ENCODE assay signal across 9 cellular contexts in the genomic region with DNA sequence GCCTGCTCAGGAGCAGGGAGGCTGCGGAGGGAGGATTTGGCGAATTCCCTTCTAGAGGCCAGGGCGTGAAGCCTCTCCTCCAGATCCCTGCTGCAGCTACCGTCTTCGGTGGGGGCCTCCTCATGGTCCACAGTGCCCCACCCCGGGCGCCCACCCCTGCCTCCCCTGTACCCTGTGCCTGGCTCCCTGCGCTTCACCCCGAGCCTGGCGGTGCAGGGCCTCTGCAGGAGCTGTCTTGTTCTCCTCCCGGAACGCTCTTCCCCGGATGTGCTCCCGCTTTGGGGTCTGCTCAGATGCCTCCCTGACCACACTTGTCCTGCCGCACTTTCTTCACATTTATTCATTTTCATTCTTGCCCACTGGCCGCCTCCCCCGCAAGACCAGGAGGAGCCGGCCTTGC. TPM values are rescaled to one million over a fixed set of nuclear protein-coding genes. Genes with fewer than 3 reads are reported as not detected.
DNase-seq lines count a peak whose midpoint lies in the region; ATAC-seq and TF ChIP-seq lines count a peak whose summit lies in the region.
"Not testable (repeated sequence)": the region's sequence is repeated elsewhere in the genome, so short reads cannot be mapped to it uniquely, and the experiment has no call there.
"Had no signal": no experiment of that assay in that cellular context is flagged by ENCODE, and none has a peak within 500 bp of the region (broad histone marks: within the 10 kb centered on the region; RNA-seq: fewer than 3 reads in every experiment).

No MANE protein-coding gene starts in this region.

- H3K4me1 ChIP-seq in BLaER1, result peaks cover 77% of the 10 kb centered on the region
- H3K4me1 ChIP-seq in SJCRH30, result not testable (repeated sequence)

- peak overlapping the region; percentile 57; the same call in 1 of the 2 replicates for H3K4me3 ChIP-seq in BLaER1
- not testable (repeated sequence) for H3K4me3 ChIP-seq in SJCRH30, coronary artery

- H3K9me3 ChIP-seq in BLaER1; SJCRH30 (replicated peaks): not testable (repeated sequence)

- peak overlapping the region; percentile 83 for H3K4me2 ChIP-seq in BLaER1

- peaks cover 20% of the 10 kb centered on the region for H4K20me1 ChIP-seq in BLaER1

- H3K36me3 Mint-ChIP-seq in natural killer cell treated with Interleukin-12 subunit alpha and Interleukin-12 subunit beta and Interleukin-15 and Interleukin-18, amount 100 ng/mL, for 72 hours, result not testable (repeated sequence)
- H3K36me3 Mint-ChIP-seq in stimulated activated memory B cell treated with anti-CD40 and anti-IgM and Interleukin-4, amounts not matched to agents 10 μg/mL and 1 μg/mL and 100 μg/mL, for 72 hours, result peaks cover 13% of the 10 kb centered on the region

- not testable (repeated sequence) for ATAC-seq in natural killer cell treated with Interleukin-12 subunit alpha and Interleukin-12 subunit beta and Interleukin-15 and Interleukin-18, amount 100 ng/mL, for 72 hours; stimulated activated memory B cell treated with anti-CD40 and anti-IgM and Interleukin-4, amounts not matched to agents 10 μg/mL and 1 μg/mL and 100 μg/mL, for 72 hours

- peak overlapping the region; percentile 34; the same call in 1 of the 2 replicates for H3K9ac ChIP-seq in BLaER1

- intact Hi-C loops in posterior vena cava (cut with DNase I), result not testable (repeated sequence)

- H3K4me1 Mint-ChIP-seq in natural killer cell treated with Interleukin-12 subunit alpha and Interleukin-12 subunit beta and Interleukin-15 and Interleukin-18, amount 100 ng/mL, for 72 hours (ENCODE audit: low read depth in 2 of 2); stimulated activated memory B cell treated with anti-CD40 and anti-IgM and Interleukin-4, amounts not matched to agents 10 μg/mL and 1 μg/mL and 100 μg/mL, for 72 hours: not testable (repeated sequence)

- H3K27ac ChIP-seq in BLaER1, result peak overlapping the region; percentile 72; the same call in 1 of the 2 replicates
- not testable (repeated sequence) for H3K27ac ChIP-seq in SJCRH30, coronary artery

- H3K9me3 Mint-ChIP-seq in natural killer cell treated with Interleukin-12 subunit alpha and Interleukin-12 subunit beta and Interleukin-15 and Interleukin-18, amount 100 ng/mL, for 72 hours; stimulated activated memory B cell treated with anti-CD40 and anti-IgM and Interleukin-4, amounts not matched to agents 10 μg/mL and 1 μg/mL and 100 μg/mL, for 72 hours: not testable (repeated sequence)

- not testable (repeated sequence) for H3K27me3 ChIP-seq in BLaER1, SJCRH30

- H3K4me3 Mint-ChIP-seq in natural killer cell treated with Interleukin-12 subunit alpha and Interleukin-12 subunit beta and Interleukin-15 and Interleukin-18, amount 100 ng/mL, for 72 hours, result not testable (repeated sequence)
- peak overlapping the region; percentile 6 for H3K4me3 Mint-ChIP-seq in stimulated activated memory B cell treated with anti-CD40 and anti-IgM and Interleukin-4, amounts not matched to agents 10 μg/mL and 1 μg/mL and 100 μg/mL, for 72 hours

- peaks cover 28% of the 10 kb centered on the region for H3K36me3 ChIP-seq in BLaER1
- not testable (repeated sequence) for H3K36me3 ChIP-seq in SJCRH30

- not testable (repeated sequence) for TF ChIP-seq CTCF in coronary artery (IDR thresholded peaks at IDR 0.05)

- DNase-seq in SJCRH30, result peak; percentile 37
- DNase-seq in coronary artery (ENCODE audit: low spot score), result peak; percentile 71
- DNase-seq in islet precursor cell, result peak; percentile 56
- peak; percentile 52 for DNase-seq in natural killer cell treated with Interleukin-12 subunit alpha and Interleukin-12 subunit beta and Interleukin-15 and Interleukin-18, amount 100 ng/mL, for 72 hours (ENCODE audit: low spot score)
- DNase-seq in posterior vena cava (ENCODE audit: low spot score), result peak; percentile 81

- not testable (repeated sequence) for H3K27ac Mint-ChIP-seq in natural killer cell treated with Interleukin-12 subunit alpha and Interleukin-12 subunit beta and Interleukin-15 and Interleukin-18, amount 100 ng/mL, for 72 hours; stimulated activated memory B cell treated with anti-CD40 and anti-IgM and Interleukin-4, amounts not matched to agents 10 μg/mL and 1 μg/mL and 100 μg/mL, for 72 hours

- not testable (repeated sequence) for H3K27me3 Mint-ChIP-seq in natural killer cell treated with Interleukin-12 subunit alpha and Interleukin-12 subunit beta and Interleukin-15 and Interleukin-18, amount 100 ng/mL, for 72 hours; stimulated activated memory B cell treated with anti-CD40 and anti-IgM and Interleukin-4, amounts not matched to agents 10 μg/mL and 1 μg/mL and 100 μg/mL, for 72 hours

RNA-seq across cellular contexts. Expression of a gene that starts 33.3 kb away (rescaled TPM):
- 19.4 and 20.4 TPM in 2 replicates for total RNA-seq in SJCRH30 (2014; rRNA removed; shearing (Covaris generic))
- 10 to 100 TPM; 92.9 to 98.3 TPM for total RNA-seq in natural killer cell treated with Interleukin-12 subunit alpha and Interleukin-12 subunit beta and Interleukin-15 and Interleukin-18, amount 100 ng/mL, for 72 hours
- total RNA-seq in posterior vena cava, result 10 to 100 TPM; 47.7 to 83.4 TPM

RNA-seq across cellular contexts. Expression of a gene that starts 58.3 kb away (rescaled TPM):
- total RNA-seq in SJCRH30 (2014; rRNA removed; shearing (Covaris generic)), result 0.20 and 0.40 TPM in 2 replicates
- not detected for total RNA-seq in natural killer cell treated with Interleukin-12 subunit alpha and Interleukin-12 subunit beta and Interleukin-15 and Interleukin-18, amount 100 ng/mL, for 72 hours
- 1 to 10 TPM; 6.8 to 6.9 TPM for total RNA-seq in posterior vena cava
- total RNA-seq: CD4-positive, alpha-beta memory T cell; RPMI7951 had no signal
